Comparison of ENCODE assay signal across 26 cellular contexts in genomic region chr2:240949791-240950705, GRCh38. TPM values are rescaled to one million over a fixed set of nuclear protein-coding genes. Genes with fewer than 3 reads are reported as not detected.
DNase-seq lines count a peak whose midpoint lies in the region; ATAC-seq and TF ChIP-seq lines count a peak whose summit lies in the region.
"Had no signal": no experiment of that assay in that cellular context is flagged by ENCODE, and none has a peak within 500 bp of the region (broad histone marks: within the 10 kb centered on the region; RNA-seq: fewer than 3 reads in every experiment).

No MANE protein-coding gene starts in this region.

- peaks cover 18% of the 10 kb centered on the region for H3K27me3 Mint-ChIP-seq in progenitor cell of endocrine pancreas
- H3K27me3 Mint-ChIP-seq in activated CD8-positive, alpha-beta T cell treated with anti-CD3 and anti-CD28 coated beads, Interleukin-2, amount 10 ng/mL, durations not matched to agents 7 days and 5 days (ENCODE audit: low read depth): no peaks in the 10 kb centered on the region

- TF ChIP-seq CTCF in progenitor cell of endocrine pancreas (IDR thresholded peaks at IDR 0.05; ENCODE audit: unreplicated experiment): no peak

- H3K36me3 Mint-ChIP-seq in progenitor cell of endocrine pancreas (ENCODE audit: insufficient read depth): no peaks in the 10 kb centered on the region
- no peaks in the 10 kb centered on the region for H3K36me3 Mint-ChIP-seq in activated CD8-positive, alpha-beta T cell treated with anti-CD3 and anti-CD28 coated beads, Interleukin-2, amount 10 ng/mL, durations not matched to agents 7 days and 5 days (ENCODE audit: low read depth)
- H3K36me3 Mint-ChIP-seq: CD4-positive, CD25-positive, alpha-beta regulatory T cell; stimulated activated memory B cell treated with anti-CD40 and anti-IgM and Interleukin-4, amounts not matched to agents 10 μg/mL and 1 μg/mL and 100 μg/mL, for 72 hours had no signal

- no peak overlapping the region for H3K27ac Mint-ChIP-seq in progenitor cell of endocrine pancreas
- no peak overlapping the region for H3K27ac Mint-ChIP-seq in activated CD8-positive, alpha-beta T cell treated with anti-CD3 and anti-CD28 coated beads, Interleukin-2, amount 10 ng/mL, durations not matched to agents 7 days and 5 days
- H3K27ac Mint-ChIP-seq: activated CD4-positive, alpha-beta T cell treated with anti-CD3 and anti-CD28 coated beads, Interleukin-2, amount 10 ng/mL, durations not matched to agents 24 days and 14 days; CD4-positive, CD25-positive, alpha-beta regulatory T cell; HFFc6; nephron; stimulated activated memory B cell treated with anti-CD40 and anti-IgM and Interleukin-4, amounts not matched to agents 10 μg/mL and 1 μg/mL and 100 μg/mL, for 72 hours had no signal

- peak; percentile 21 for DNase-seq in activated CD4-positive, CD25-positive, alpha-beta regulatory T cell treated with anti-CD3 and anti-CD28 coated beads, Interleukin-2, amount 50 U/mL, for 72 hours
- DNase-seq in activated CD4-positive, CD25-positive, alpha-beta regulatory T cell (lab: John Stamatoyannopoulos, UW): no peak
- DNase-seq in 8988T (peak; percentile 7), progenitor cell of endocrine pancreas (ENCODE audit: low spot score, unreplicated experiment) (peak; percentile 6)
- DNase-seq in effector CD4-positive, alpha-beta T cell: peak; percentile 0
- no peak for DNase-seq in activated CD8-positive, alpha-beta T cell treated with anti-CD3 and anti-CD28 coated beads, Interleukin-2, amount 10 ng/mL, durations not matched to agents 7 days and 5 days
- DNase-seq: activated CD4-positive, alpha-beta T cell treated with anti-CD3 and anti-CD28 coated beads, Interleukin-2, amount 10 ng/mL, durations not matched to agents 24 days and 14 days; activated gamma-delta T cell treated with Interleukin-2 at 50 U/mL for 16 hours; CD4-positive, CD25-positive, alpha-beta regulatory T cell; cerebellar nuclear complex; HFFc6; Karpas-422; NCI-H1436 treated with DMSO at 0.1 percent for 48 hours; NCI-H524 treated with DMSO at 0.1 percent for 48 hours; NK-92 treated with Interleukin-12 subunit alpha and Interleukin-12 subunit beta, amount 100 ng/mL, for 24 hours; PC-3; SHP77 treated with DMSO at 0.1 percent for 48 hours; stimulated activated CD4-positive, alpha-beta T cell treated with anti-CD3 and anti-CD28 coated beads, Interleukin-4, amount 100 ng/mL, for 4 hours had no signal

- POLR2A ChIA-PET in activated CD8-positive, alpha-beta T cell treated with anti-CD3 and anti-CD28 coated beads, Interleukin-2, amount 10 ng/mL, durations not matched to agents 7 days and 5 days (lab: Charles Lee): no interaction called here

- no peaks in the 10 kb centered on the region for H3K9me3 Mint-ChIP-seq in progenitor cell of endocrine pancreas (ENCODE audit: low read depth)
- no peaks in the 10 kb centered on the region for H3K9me3 Mint-ChIP-seq in activated CD8-positive, alpha-beta T cell treated with anti-CD3 and anti-CD28 coated beads, Interleukin-2, amount 10 ng/mL, durations not matched to agents 7 days and 5 days (ENCODE audit: insufficient read depth)
- H3K9me3 Mint-ChIP-seq: activated CD4-positive, alpha-beta T cell treated with anti-CD3 and anti-CD28 coated beads, Interleukin-2, amount 10 ng/mL, durations not matched to agents 24 days and 14 days; HFFc6; nephron; stimulated activated memory B cell treated with anti-CD40 and anti-IgM and Interleukin-4, amounts not matched to agents 10 μg/mL and 1 μg/mL and 100 μg/mL, for 72 hours had no signal

- CTCF ChIA-PET in activated CD8-positive, alpha-beta T cell treated with anti-CD3 and anti-CD28 coated beads, Interleukin-2, amount 10 ng/mL, durations not matched to agents 7 days and 5 days (lab: Charles Lee): no interaction called here

- ATAC-seq in GM18498 (IDR thresholded peaks at IDR 0.05; ENCODE audit: unreplicated experiment) (no peak), GM21367 (IDR thresholded peaks at IDR 0.05; ENCODE audit: unreplicated experiment) (no peak)
- ATAC-seq in activated CD8-positive, alpha-beta T cell treated with anti-CD3 and anti-CD28 coated beads, Interleukin-2, amount 10 ng/mL, durations not matched to agents 7 days and 5 days: no peak
- ATAC-seq: PC-3; right lobe of liver; stimulated activated memory B cell treated with anti-CD40 and anti-IgM and Interleukin-4, amounts not matched to agents 10 μg/mL and 1 μg/mL and 100 μg/mL, for 72 hours had no signal

- H3K4me1 Mint-ChIP-seq in progenitor cell of endocrine pancreas (ENCODE audit: low read depth): no peaks in the 10 kb centered on the region
- no peaks in the 10 kb centered on the region for H3K4me1 Mint-ChIP-seq in activated CD8-positive, alpha-beta T cell treated with anti-CD3 and anti-CD28 coated beads, Interleukin-2, amount 10 ng/mL, durations not matched to agents 7 days and 5 days (ENCODE audit: low read depth)
- H3K4me1 Mint-ChIP-seq: activated CD4-positive, alpha-beta T cell treated with anti-CD3 and anti-CD28 coated beads, Interleukin-2, amount 10 ng/mL, durations not matched to agents 24 days and 14 days; stimulated activated memory B cell treated with anti-CD40 and anti-IgM and Interleukin-4, amounts not matched to agents 10 μg/mL and 1 μg/mL and 100 μg/mL, for 72 hours had no signal

- H3K4me3 Mint-ChIP-seq in progenitor cell of endocrine pancreas (ENCODE audit: low read depth): no peak overlapping the region
- no peak overlapping the region for H3K4me3 Mint-ChIP-seq in activated CD8-positive, alpha-beta T cell treated with anti-CD3 and anti-CD28 coated beads, Interleukin-2, amount 10 ng/mL, durations not matched to agents 7 days and 5 days
- H3K4me3 Mint-ChIP-seq: activated CD4-positive, alpha-beta T cell treated with anti-CD3 and anti-CD28 coated beads, Interleukin-2, amount 10 ng/mL, durations not matched to agents 24 days and 14 days; CD4-positive, CD25-positive, alpha-beta regulatory T cell; HFFc6; nephron; stimulated activated memory B cell treated with anti-CD40 and anti-IgM and Interleukin-4, amounts not matched to agents 10 μg/mL and 1 μg/mL and 100 μg/mL, for 72 hours had no signal

RNA-seq across cellular contexts. Expression of gene CROCC2, which starts 43.9 kb away (rescaled TPM):
- 0.36 and 0.40 TPM in 2 replicates for total RNA-seq in progenitor cell of endocrine pancreas
- total RNA-seq in activated CD8-positive, alpha-beta T cell treated with anti-CD3 and anti-CD28 coated beads, Interleukin-2, amount 10 ng/mL, durations not matched to agents 7 days and 5 days: not detected
- total RNA-seq: A172; activated CD4-positive, alpha-beta T cell treated with anti-CD3 and anti-CD28 coated beads, Interleukin-2, amount 10 ng/mL, durations not matched to agents 24 days and 14 days; CD4-positive, CD25-positive, alpha-beta regulatory T cell; Daoy; HFFc6; mononuclear cell; PC-3 had no signal

RNA-seq across cellular contexts. Expression of gene SNED1, which starts 48.4 kb away (rescaled TPM):
- total RNA-seq in progenitor cell of endocrine pancreas: 2.2 and 2.5 TPM in 2 replicates
- total RNA-seq in activated CD8-positive, alpha-beta T cell treated with anti-CD3 and anti-CD28 coated beads, Interleukin-2, amount 10 ng/mL, durations not matched to agents 7 days and 5 days: 1 to 10 TPM; 3.4 to 3.5 TPM

RNA-seq across cellular contexts. Expression of gene MAB21L4, which starts 54.1 kb away (rescaled TPM):
- 9.7 and 12.5 TPM in 2 replicates for total RNA-seq in progenitor cell of endocrine pancreas
- total RNA-seq in activated CD8-positive, alpha-beta T cell treated with anti-CD3 and anti-CD28 coated beads, Interleukin-2, amount 10 ng/mL, durations not matched to agents 7 days and 5 days: not detected
- total RNA-seq: A172; activated CD4-positive, alpha-beta T cell treated with anti-CD3 and anti-CD28 coated beads, Interleukin-2, amount 10 ng/mL, durations not matched to agents 24 days and 14 days; CD4-positive, CD25-positive, alpha-beta regulatory T cell; Daoy; HFFc6; mononuclear cell had no signal

Comparison
In these comparisons a context has a peak if more than half of its experiments do, and no peak if none do; other contexts are left out.
1. DNase-seq: peak in activated CD4-positive, CD25-positive, alpha-beta regulatory T cell treated with anti-CD3 and anti-CD28 coated beads, Interleukin-2, amount 50 U/mL, for 72 hours (single experiment), 8988T (single experiment), effector CD4-positive, alpha-beta T cell (single experiment) and progenitor cell of endocrine pancreas (single experiment); none in activated CD4-positive, CD25-positive, alpha-beta regulatory T cell (0 of 4) and activated CD8-positive, alpha-beta T cell treated with anti-CD3 and anti-CD28 coated beads, Interleukin-2, amount 10 ng/mL, durations not matched to agents 7 days and 5 days (single experiment).
2. RNA of gene MAB21L4, which starts 54.1 kb away (total RNA-seq): 9.7 to 12.5 TPM in progenitor cell of endocrine pancreas; not detected in activated CD8-positive, alpha-beta T cell treated with anti-CD3 and anti-CD28 coated beads, Interleukin-2, amount 10 ng/mL, durations not matched to agents 7 days and 5 days; every median in the first group is over 10 times any median in the second.